1 cellular context compared by ENCODE assay signal in the genomic region with DNA sequence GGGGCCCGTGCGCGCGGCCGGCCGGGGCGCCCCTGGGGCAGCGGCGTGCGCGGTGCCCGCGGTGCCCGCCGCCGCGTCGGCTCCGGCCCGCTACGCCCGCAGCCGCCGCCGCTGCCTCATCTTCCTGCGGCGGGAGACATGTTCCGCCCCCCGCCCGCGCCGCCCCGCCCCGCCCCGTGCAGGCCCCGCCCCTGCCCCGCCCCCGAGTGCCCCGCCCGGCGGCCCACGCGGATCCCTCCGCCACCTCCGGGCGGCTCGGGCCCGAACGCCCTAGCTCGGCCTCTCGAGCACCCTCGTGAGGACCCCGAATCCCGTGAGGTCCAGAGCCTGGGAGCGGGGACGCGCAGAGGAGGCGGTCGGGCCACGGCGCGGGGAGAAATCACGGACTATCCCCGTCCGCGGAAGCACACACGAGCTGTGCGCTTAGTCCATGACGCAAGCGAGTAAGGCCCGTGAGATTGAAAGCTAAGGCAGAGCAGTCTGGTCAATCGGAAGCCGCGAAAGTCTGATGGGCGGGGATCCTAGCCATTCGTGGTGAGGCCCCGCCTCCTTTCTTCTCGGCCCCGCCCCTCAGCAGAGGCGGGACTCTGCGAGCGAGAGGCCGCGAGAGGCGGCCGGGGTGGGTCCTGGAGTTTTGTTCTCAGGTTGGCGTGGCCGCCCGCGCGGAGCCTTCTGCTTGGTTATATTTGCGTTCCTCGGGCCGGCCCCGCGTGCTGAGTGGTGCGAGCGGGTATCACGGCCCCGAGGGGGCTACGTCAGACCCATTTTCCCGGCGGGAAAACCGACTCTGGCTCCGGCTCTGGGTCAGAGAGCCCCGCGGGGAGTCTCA.
TF ChIP-seq lines count a peak whose summit lies in the region.

TCF3 (minus strand) TSS at position 145 of the 829 bp plus-strand sequence. CDS start 2,367 bp downstream, outside the sequence.

TF ChIP-seq in HEK293, 187 proteins besides CTCF, POLR2A, EP300 and RAD21 (continued from another document and continues in another):
- TF ChIP-seq, protein P1, sequence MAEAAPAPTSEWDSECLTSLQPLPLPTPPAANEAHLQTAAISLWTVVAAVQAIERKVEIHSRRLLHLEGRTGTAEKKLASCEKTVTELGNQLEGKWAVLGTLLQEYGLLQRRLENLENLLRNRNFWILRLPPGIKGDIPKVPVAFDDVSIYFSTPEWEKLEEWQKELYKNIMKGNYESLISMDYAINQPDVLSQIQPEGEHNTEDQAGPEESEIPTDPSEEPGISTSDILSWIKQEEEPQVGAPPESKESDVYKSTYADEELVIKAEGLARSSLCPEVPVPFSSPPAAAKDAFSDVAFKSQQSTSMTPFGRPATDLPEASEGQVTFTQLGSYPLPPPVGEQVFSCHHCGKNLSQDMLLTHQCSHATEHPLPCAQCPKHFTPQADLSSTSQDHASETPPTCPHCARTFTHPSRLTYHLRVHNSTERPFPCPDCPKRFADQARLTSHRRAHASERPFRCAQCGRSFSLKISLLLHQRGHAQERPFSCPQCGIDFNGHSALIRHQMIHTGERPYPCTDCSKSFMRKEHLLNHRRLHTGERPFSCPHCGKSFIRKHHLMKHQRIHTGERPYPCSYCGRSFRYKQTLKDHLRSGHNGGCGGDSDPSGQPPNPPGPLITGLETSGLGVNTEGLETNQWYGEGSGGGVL (tag by site-specific recombination; IDR thresholded peaks at IDR 0.05): peak; percentile 55
- TF ChIP-seq BCL11B (tag by site-specific recombination; IDR thresholded peaks at IDR 0.05; ENCODE audit: low read depth) (peak; percentile 42; the same call in 1 of the 2 replicates), ZNF223 (tag by site-specific recombination; IDR thresholded peaks at IDR 0.05) (no peak), ZNF311 (tag by site-specific recombination; IDR thresholded peaks at IDR 0.05; ENCODE audit: borderline replicate concordance) (no peak), KLF10 (tag by site-specific recombination; IDR thresholded peaks at IDR 0.05) (peak; percentile 99), ZNF37A (tag by site-specific recombination; IDR thresholded peaks at IDR 0.05) (no peak), ZNF157 (tag by site-specific recombination; IDR thresholded peaks at IDR 0.05) (no peak), OVOL3 (tag by site-specific recombination; IDR thresholded peaks at IDR 0.05) (peak; percentile 84; the same call in 1 of the 2 replicates), ZNF114 (tag by site-specific recombination; IDR thresholded peaks at IDR 0.05) (no peak), ZNF138 (tag by site-specific recombination; IDR thresholded peaks at IDR 0.05; ENCODE audit: borderline replicate concordance) (no peak), ZSCAN16 (tag by site-specific recombination; IDR thresholded peaks at IDR 0.05) (no peak), ATF2 (tag by site-specific recombination; IDR thresholded peaks at IDR 0.05; ENCODE audit: low read depth) (peak; percentile 99), ZNF558 (tag by site-specific recombination; IDR thresholded peaks at IDR 0.05) (no peak), ZNF146 (tag by site-specific recombination; IDR thresholded peaks at IDR 0.05) (peak; percentile 98), ZNF707 (tag by site-specific recombination; IDR thresholded peaks at IDR 0.05) (peak; percentile 68; the same call in 1 of the 2 replicates), ZFP41 (tag by site-specific recombination; IDR thresholded peaks at IDR 0.05; ENCODE audit: borderline replicate concordance) (no peak), ZNF843 (tag by site-specific recombination; IDR thresholded peaks at IDR 0.05) (peak; percentile 78), ZNF366 (tag by site-specific recombination; conservative IDR thresholded peaks at IDR 0.05) (no peak), KLF7 (tag by site-specific recombination; IDR thresholded peaks at IDR 0.05; ENCODE audit: borderline replicate concordance) (peak; percentile 100), ZNF670 (tag by site-specific recombination; IDR thresholded peaks at IDR 0.05; ENCODE audit: low read depth) (no peak), ZNF354C (tag by site-specific recombination; IDR thresholded peaks at IDR 0.05; ENCODE audit: borderline replicate concordance, low read depth) (no peak), RBAK (tag by site-specific recombination; IDR thresholded peaks at IDR 0.05) (no peak), ZNF274 (IDR thresholded peaks at IDR 0.05; ENCODE audit: low read length) (no peak), ZNF274 (tag by site-specific recombination; IDR thresholded peaks at IDR 0.05; ENCODE audit: borderline replicate concordance) (no peak), GLIS2 (tag by site-specific recombination; IDR thresholded peaks at IDR 0.05) (peak; percentile 87), ZNF423 (tag by site-specific recombination; IDR thresholded peaks at IDR 0.05) (no peak), YY2 (tag by site-specific recombination; IDR thresholded peaks at IDR 0.05) (peak; percentile 93), ZNF266 (tag by site-specific recombination; IDR thresholded peaks at IDR 0.05; ENCODE audit: low read depth) (no peak), ZNF791 (tag by site-specific recombination; IDR thresholded peaks at IDR 0.05) (no peak), ZNF350 (tag by site-specific recombination; IDR thresholded peaks at IDR 0.05) (no peak), ZNF214 (tag by site-specific recombination; IDR thresholded peaks at IDR 0.05; ENCODE audit: borderline replicate concordance) (no peak), ZNF544 (tag by site-specific recombination; IDR thresholded peaks at IDR 0.05) (no peak), GLIS1 (tag by site-specific recombination; IDR thresholded peaks at IDR 0.05) (peak; percentile 75), GLI2 (tag by site-specific recombination; IDR thresholded peaks at IDR 0.05; ENCODE audit: borderline replicate concordance, low read depth) (no peak; the same call in 1 of the 2 replicates), EGR2 (tag by site-specific recombination; IDR thresholded peaks at IDR 0.05; ENCODE audit: low read depth) (peak; percentile 96), HOXD13 (CRISPR knock-in tag; IDR thresholded peaks at IDR 0.05; ENCODE audit: borderline replicate concordance) (no peak), YY1 (tag by site-specific recombination; IDR thresholded peaks at IDR 0.05) (peak; percentile 88), ZNF677 (tag by site-specific recombination; IDR thresholded peaks at IDR 0.05) (no peak), ZNF529 (tag by site-specific recombination; IDR thresholded peaks at IDR 0.05; ENCODE audit: insufficient replicate concordance) (no peak), ZNF530 (tag by site-specific recombination; IDR thresholded peaks at IDR 0.05; ENCODE audit: low read depth) (no peak), ZNF548 (tag by site-specific recombination; IDR thresholded peaks at IDR 0.05) (no peak), ZNF560 (tag by site-specific recombination; IDR thresholded peaks at IDR 0.05; ENCODE audit: borderline replicate concordance) (no peak), ZNF654 (tag by site-specific recombination; IDR thresholded peaks at IDR 0.05; ENCODE audit: low read depth) (no peak)
- TF ChIP-seq, protein P2, sequence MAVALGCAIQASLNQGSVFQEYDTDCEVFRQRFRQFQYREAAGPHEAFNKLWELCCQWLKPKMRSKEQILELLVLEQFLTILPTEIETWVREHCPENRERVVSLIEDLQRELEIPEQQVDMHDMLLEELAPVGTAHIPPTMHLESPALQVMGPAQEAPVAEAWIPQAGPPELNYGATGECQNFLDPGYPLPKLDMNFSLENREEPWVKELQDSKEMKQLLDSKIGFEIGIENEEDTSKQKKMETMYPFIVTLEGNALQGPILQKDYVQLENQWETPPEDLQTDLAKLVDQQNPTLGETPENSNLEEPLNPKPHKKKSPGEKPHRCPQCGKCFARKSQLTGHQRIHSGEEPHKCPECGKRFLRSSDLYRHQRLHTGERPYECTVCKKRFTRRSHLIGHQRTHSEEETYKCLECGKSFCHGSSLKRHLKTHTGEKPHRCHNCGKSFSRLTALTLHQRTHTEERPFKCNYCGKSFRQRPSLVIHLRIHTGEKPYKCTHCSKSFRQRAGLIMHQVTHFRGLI (tag by site-specific recombination; IDR thresholded peaks at IDR 0.05): 0 out of 2 replicates have a peak, but pooled peaks have one; percentile 44
- TF ChIP-seq, protein P3, sequence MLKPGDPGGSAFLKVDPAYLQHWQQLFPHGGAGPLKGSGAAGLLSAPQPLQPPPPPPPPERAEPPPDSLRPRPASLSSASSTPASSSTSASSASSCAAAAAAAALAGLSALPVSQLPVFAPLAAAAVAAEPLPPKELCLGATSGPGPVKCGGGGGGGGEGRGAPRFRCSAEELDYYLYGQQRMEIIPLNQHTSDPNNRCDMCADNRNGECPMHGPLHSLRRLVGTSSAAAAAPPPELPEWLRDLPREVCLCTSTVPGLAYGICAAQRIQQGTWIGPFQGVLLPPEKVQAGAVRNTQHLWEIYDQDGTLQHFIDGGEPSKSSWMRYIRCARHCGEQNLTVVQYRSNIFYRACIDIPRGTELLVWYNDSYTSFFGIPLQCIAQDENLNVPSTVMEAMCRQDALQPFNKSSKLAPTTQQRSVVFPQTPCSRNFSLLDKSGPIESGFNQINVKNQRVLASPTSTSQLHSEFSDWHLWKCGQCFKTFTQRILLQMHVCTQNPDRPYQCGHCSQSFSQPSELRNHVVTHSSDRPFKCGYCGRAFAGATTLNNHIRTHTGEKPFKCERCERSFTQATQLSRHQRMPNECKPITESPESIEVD (tag by site-specific recombination; IDR thresholded peaks at IDR 0.05): peak; percentile 38; the same call in 1 of the 2 replicates
- TF ChIP-seq, protein P4, sequence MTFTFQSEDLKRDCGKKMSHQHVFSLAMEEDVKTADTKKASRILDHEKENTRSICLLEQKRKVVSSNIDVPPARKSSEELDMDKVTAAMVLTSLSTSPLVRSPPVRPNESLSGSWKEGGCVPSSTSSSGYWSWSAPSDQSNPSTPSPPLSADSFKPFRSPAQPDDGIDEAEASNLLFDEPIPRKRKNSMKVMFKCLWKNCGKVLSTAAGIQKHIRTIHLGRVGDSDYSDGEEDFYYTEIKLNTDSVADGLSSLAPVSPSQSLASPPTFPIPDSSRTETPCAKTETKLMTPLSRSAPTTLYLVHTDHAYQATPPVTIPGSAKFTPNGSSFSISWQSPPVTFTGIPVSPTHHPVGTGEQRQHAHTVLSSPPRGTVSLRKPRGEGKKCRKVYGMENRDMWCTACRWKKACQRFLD (tag by site-specific recombination; IDR thresholded peaks at IDR 0.05): peak; percentile 62; the same call in 1 of the 2 replicates
- TF ChIP-seq, protein P5, sequence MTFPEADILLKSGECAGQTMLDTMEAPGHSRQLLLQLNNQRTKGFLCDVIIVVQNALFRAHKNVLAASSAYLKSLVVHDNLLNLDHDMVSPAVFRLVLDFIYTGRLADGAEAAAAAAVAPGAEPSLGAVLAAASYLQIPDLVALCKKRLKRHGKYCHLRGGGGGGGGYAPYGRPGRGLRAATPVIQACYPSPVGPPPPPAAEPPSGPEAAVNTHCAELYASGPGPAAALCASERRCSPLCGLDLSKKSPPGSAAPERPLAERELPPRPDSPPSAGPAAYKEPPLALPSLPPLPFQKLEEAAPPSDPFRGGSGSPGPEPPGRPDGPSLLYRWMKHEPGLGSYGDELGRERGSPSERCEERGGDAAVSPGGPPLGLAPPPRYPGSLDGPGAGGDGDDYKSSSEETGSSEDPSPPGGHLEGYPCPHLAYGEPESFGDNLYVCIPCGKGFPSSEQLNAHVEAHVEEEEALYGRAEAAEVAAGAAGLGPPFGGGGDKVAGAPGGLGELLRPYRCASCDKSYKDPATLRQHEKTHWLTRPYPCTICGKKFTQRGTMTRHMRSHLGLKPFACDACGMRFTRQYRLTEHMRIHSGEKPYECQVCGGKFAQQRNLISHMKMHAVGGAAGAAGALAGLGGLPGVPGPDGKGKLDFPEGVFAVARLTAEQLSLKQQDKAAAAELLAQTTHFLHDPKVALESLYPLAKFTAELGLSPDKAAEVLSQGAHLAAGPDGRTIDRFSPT (tag by site-specific recombination; IDR thresholded peaks at IDR 0.05): no peak
- TF ChIP-seq, protein P6, sequence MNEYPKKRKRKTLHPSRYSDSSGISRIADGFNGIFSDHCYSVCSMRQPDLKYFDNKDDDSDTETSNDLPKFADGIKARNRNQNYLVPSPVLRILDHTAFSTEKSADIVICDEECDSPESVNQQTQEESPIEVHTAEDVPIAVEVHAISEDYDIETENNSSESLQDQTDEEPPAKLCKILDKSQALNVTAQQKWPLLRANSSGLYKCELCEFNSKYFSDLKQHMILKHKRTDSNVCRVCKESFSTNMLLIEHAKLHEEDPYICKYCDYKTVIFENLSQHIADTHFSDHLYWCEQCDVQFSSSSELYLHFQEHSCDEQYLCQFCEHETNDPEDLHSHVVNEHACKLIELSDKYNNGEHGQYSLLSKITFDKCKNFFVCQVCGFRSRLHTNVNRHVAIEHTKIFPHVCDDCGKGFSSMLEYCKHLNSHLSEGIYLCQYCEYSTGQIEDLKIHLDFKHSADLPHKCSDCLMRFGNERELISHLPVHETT (tag by site-specific recombination; IDR thresholded peaks at IDR 0.05): peak; percentile 98; the same call in 1 of the 2 replicates
- TF ChIP-seq, protein P7, sequence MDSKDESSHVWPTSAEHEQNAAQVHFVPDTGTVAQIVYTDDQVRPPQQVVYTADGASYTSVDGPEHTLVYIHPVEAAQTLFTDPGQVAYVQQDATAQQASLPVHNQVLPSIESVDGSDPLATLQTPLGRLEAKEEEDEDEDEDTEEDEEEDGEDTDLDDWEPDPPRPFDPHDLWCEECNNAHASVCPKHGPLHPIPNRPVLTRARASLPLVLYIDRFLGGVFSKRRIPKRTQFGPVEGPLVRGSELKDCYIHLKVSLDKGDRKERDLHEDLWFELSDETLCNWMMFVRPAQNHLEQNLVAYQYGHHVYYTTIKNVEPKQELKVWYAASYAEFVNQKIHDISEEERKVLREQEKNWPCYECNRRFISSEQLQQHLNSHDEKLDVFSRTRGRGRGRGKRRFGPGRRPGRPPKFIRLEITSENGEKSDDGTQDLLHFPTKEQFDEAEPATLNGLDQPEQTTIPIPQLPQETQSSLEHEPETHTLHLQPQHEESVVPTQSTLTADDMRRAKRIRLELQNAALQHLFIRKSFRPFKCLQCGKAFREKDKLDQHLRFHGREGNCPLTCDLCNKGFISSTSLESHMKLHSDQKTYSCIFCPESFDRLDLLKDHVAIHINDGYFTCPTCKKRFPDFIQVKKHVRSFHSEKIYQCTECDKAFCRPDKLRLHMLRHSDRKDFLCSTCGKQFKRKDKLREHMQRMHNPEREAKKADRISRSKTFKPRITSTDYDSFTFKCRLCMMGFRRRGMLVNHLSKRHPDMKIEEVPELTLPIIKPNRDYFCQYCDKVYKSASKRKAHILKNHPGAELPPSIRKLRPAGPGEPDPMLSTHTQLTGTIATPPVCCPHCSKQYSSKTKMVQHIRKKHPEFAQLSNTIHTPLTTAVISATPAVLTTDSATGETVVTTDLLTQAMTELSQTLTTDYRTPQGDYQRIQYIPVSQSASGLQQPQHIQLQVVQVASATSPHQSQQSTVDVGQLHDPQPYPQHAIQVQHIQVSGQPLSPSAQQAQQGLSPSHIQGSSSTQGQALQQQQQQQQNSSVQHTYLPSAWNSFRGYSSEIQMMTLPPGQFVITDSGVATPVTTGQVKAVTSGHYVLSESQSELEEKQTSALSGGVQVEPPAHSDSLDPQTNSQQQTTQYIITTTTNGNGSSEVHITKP (tag by site-specific recombination; IDR thresholded peaks at IDR 0.05): peak; percentile 69
